15 cellular contexts compared by ENCODE assay signal in the genomic region with DNA sequence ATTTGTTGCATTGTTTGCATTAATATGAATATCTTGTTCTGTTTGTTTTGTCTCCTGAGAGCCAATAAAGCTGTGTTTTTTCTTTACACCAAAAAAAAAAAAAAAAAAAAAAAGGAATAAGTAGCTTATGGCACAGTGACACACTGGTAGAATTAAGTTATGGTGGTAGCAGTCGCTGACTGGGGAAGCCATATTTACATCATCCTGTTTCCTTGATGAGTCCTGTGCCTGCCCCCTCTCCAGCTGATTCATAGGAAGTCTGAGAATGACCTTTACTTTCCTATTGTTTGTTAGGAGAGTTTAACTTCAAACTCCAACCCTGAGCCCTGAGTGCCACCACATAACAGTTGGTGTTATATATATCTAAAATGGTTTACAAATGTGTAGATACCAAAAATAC.
A peak's percentile ranks its signal among the peaks of the same experiment; 100 is the strongest.
DNase-seq lines count a peak whose midpoint lies in the region; ATAC-seq and TF ChIP-seq lines count a peak whose summit lies in the region.
"Had no signal": no experiment of that assay in that cellular context is flagged by ENCODE, and none has a peak within 500 bp of the region (broad histone marks: within the 10 kb centered on the region; RNA-seq: fewer than 3 reads in every experiment).

No MANE protein-coding gene starts in this region.

- no peak overlapping the region for H3K9ac ChIP-seq in neural progenitor cell
- H3K9ac ChIP-seq: BLaER1 treated with 17β-estradiol and CSF1 and Interleukin-3, amounts not matched to agents 10 nM and 100 nM had no signal

- no peaks in the 10 kb centered on the region for H3K36me3 Mint-ChIP-seq in activated T-helper 17 cell treated with anti-CD3 and anti-CD28 coated beads, Interleukin-2, amount 50 U/mL, for 72 hours (ENCODE audit: low read depth)
- H3K36me3 Mint-ChIP-seq in stimulated activated memory B cell treated with anti-CD40 and anti-IgM and Interleukin-4, amounts not matched to agents 10 μg/mL and 1 μg/mL and 100 μg/mL, for 72 hours: no peaks in the 10 kb centered on the region
- peaks cover 7% of the 10 kb centered on the region for H3K36me3 Mint-ChIP-seq in neural progenitor cell

- H3K27ac Mint-ChIP-seq in activated T-helper 17 cell treated with anti-CD3 and anti-CD28 coated beads, Interleukin-2, amount 50 U/mL, for 72 hours: no peak overlapping the region
- H3K27ac Mint-ChIP-seq in stimulated activated memory B cell treated with anti-CD40 and anti-IgM and Interleukin-4, amounts not matched to agents 10 μg/mL and 1 μg/mL and 100 μg/mL, for 72 hours: no peak overlapping the region
- no peak overlapping the region for H3K27ac Mint-ChIP-seq in neural progenitor cell

- no peak overlapping the region for H3K27ac ChIP-seq in neural progenitor cell
- H3K27ac ChIP-seq: BLaER1 treated with 17β-estradiol and CSF1 and Interleukin-3, amounts not matched to agents 10 nM and 100 nM; lower lobe of right lung; pancreas; Peyer's patch had no signal

- H3K9me3 ChIP-seq in neural progenitor cell (ENCODE audit: low read depth): no peaks in the 10 kb centered on the region
- H3K9me3 ChIP-seq: BLaER1 treated with 17β-estradiol and CSF1 and Interleukin-3, amounts not matched to agents 10 nM and 100 nM; lower lobe of right lung; pancreas; Peyer's patch had no signal

- no peaks in the 10 kb centered on the region for H3K4me1 Mint-ChIP-seq in activated T-helper 17 cell treated with anti-CD3 and anti-CD28 coated beads, Interleukin-2, amount 50 U/mL, for 72 hours
- peaks cover 9% of the 10 kb centered on the region for H3K4me1 Mint-ChIP-seq in stimulated activated memory B cell treated with anti-CD40 and anti-IgM and Interleukin-4, amounts not matched to agents 10 μg/mL and 1 μg/mL and 100 μg/mL, for 72 hours
- H3K4me1 Mint-ChIP-seq in neural progenitor cell: peaks cover 2% of the 10 kb centered on the region

- H2AFZ ChIP-seq in neural progenitor cell (replicated peaks): no peak overlapping the region

- no peaks in the 10 kb centered on the region for H3K36me3 ChIP-seq in neural progenitor cell
- H3K36me3 ChIP-seq: pancreas, Peyer's patch had no signal

- peaks cover 7% of the 10 kb centered on the region for H4K20me1 ChIP-seq in neural progenitor cell (ENCODE audit: low read depth)

- no peak overlapping the region for H3K4me2 ChIP-seq in neural progenitor cell
- H3K4me2 ChIP-seq: BLaER1 treated with 17β-estradiol and CSF1 and Interleukin-3, amounts not matched to agents 10 nM and 100 nM; smooth muscle cell had no signal

- H3K27me3 Mint-ChIP-seq in activated T-helper 17 cell treated with anti-CD3 and anti-CD28 coated beads, Interleukin-2, amount 50 U/mL, for 72 hours: no peaks in the 10 kb centered on the region
- no peaks in the 10 kb centered on the region for H3K27me3 Mint-ChIP-seq in stimulated activated memory B cell treated with anti-CD40 and anti-IgM and Interleukin-4, amounts not matched to agents 10 μg/mL and 1 μg/mL and 100 μg/mL, for 72 hours
- peaks cover 4% of the 10 kb centered on the region for H3K27me3 Mint-ChIP-seq in neural progenitor cell (ENCODE audit: insufficient read depth, low read depth)

- peak; percentile 48 for ATAC-seq in activated T-helper 17 cell treated with anti-CD3 and anti-CD28 coated beads, Interleukin-2, amount 50 U/mL, for 72 hours (replicated peaks)
- no peak for ATAC-seq in stimulated activated memory B cell treated with anti-CD40 and anti-IgM and Interleukin-4, amounts not matched to agents 10 μg/mL and 1 μg/mL and 100 μg/mL, for 72 hours
- ATAC-seq in GM19463 (IDR thresholded peaks at IDR 0.05; ENCODE audit: unreplicated experiment): no peak
- no peak for ATAC-seq in HG03095 (IDR thresholded peaks at IDR 0.05; ENCODE audit: unreplicated experiment)

- H3K4me3 Mint-ChIP-seq in activated T-helper 17 cell treated with anti-CD3 and anti-CD28 coated beads, Interleukin-2, amount 50 U/mL, for 72 hours: no peak overlapping the region
- H3K4me3 Mint-ChIP-seq in stimulated activated memory B cell treated with anti-CD40 and anti-IgM and Interleukin-4, amounts not matched to agents 10 μg/mL and 1 μg/mL and 100 μg/mL, for 72 hours: no peak overlapping the region
- H3K4me3 Mint-ChIP-seq in neural progenitor cell: no peak overlapping the region

- peaks cover 6% of the 10 kb centered on the region for H3K27me3 ChIP-seq in neural progenitor cell
- H3K27me3 ChIP-seq: BLaER1 treated with 17β-estradiol and CSF1 and Interleukin-3, amounts not matched to agents 10 nM and 100 nM; pancreas; Peyer's patch had no signal

- TF ChIP-seq CTCF in GM10266 (IDR thresholded peaks at IDR 0.05; ENCODE audit: control insufficient read depth, insufficient read depth, low read depth, missing control alignments) (no peak), fibroblast of mammary gland (conservative IDR thresholded peaks at IDR 0.05; ENCODE audit: control insufficient read depth, insufficient read depth, low read depth, low read length) (no peak), neural progenitor cell (IDR thresholded peaks at IDR 0.05) (no peak)

- no peaks in the 10 kb centered on the region for H3K79me2 ChIP-seq in neural progenitor cell (ENCODE audit: low read depth)

- peak; percentile 10 for DNase-seq in GM10266 (ENCODE audit: extremely low spot score)
- DNase-seq in fibroblast of mammary gland (ENCODE audit: low read depth): peak; percentile 61
- DNase-seq in pulmonary artery endothelial cell (ENCODE audit: low read depth, low spot score): peak; percentile 70
- DNase-seq in neural progenitor cell (ENCODE audit: low spot score): no peak
- DNase-seq: activated gamma-delta T cell, lower lobe of right lung, NCI-H1436 treated with DMSO at 0.1 percent for 48 hours, pancreas had no signal

- H3K9me3 Mint-ChIP-seq in activated T-helper 17 cell treated with anti-CD3 and anti-CD28 coated beads, Interleukin-2, amount 50 U/mL, for 72 hours: no peaks in the 10 kb centered on the region
- no peaks in the 10 kb centered on the region for H3K9me3 Mint-ChIP-seq in stimulated activated memory B cell treated with anti-CD40 and anti-IgM and Interleukin-4, amounts not matched to agents 10 μg/mL and 1 μg/mL and 100 μg/mL, for 72 hours
- H3K9me3 Mint-ChIP-seq in neural progenitor cell: no peaks in the 10 kb centered on the region

- H3K4me3 ChIP-seq in fibroblast of mammary gland (ENCODE audit: control insufficient read depth, low read depth, low read length) (no peak overlapping the region), neural progenitor cell (no peak overlapping the region)
- H3K4me3 ChIP-seq: BLaER1 treated with 17β-estradiol and CSF1 and Interleukin-3, amounts not matched to agents 10 nM and 100 nM; lower lobe of right lung; pancreas; Peyer's patch; smooth muscle cell had no signal

- H3K4me1 ChIP-seq in neural progenitor cell: no peaks in the 10 kb centered on the region
- H3K4me1 ChIP-seq: pancreas had no signal

- H3F3A ChIP-seq in neural progenitor cell (ENCODE audit: low read depth): no peaks in the 10 kb centered on the region
